12 cellular contexts compared by ENCODE assay signal in genomic region chrX:3143043-3143799, GRCh38.
DNase-seq lines count a peak whose midpoint lies in the region; ATAC-seq, FAIRE-seq and TF ChIP-seq lines count a peak whose summit lies in the region.
"Had no signal": no experiment of that assay in that cellular context is flagged by ENCODE, and none has a peak within 500 bp of the region (broad histone marks: within the 10 kb centered on the region; RNA-seq: fewer than 3 reads in every experiment).

No MANE protein-coding gene starts in this region.

- H3K27me3 Mint-ChIP-seq in CD4-positive, alpha-beta T cell: no peaks in the 10 kb centered on the region

- no peak overlapping the region for H3K4me3 ChIP-seq in NB4 (ENCODE audit: low read depth, low read length)
- H3K4me3 ChIP-seq in bronchial epithelial cell (ENCODE audit: low read depth, low read length): no peak overlapping the region
- H3K4me3 ChIP-seq in gastroesophageal sphincter: no peak overlapping the region
- H3K4me3 ChIP-seq: heart left ventricle had no signal

- peak overlapping the region; percentile 26 for H3K27ac ChIP-seq in CD4-positive, alpha-beta T cell (ENCODE audit: low read depth, low read length)
- no peak overlapping the region for H3K27ac ChIP-seq in gastroesophageal sphincter
- H3K27ac ChIP-seq: heart left ventricle had no signal

- peak; percentile 24 for ATAC-seq in CD4-positive, alpha-beta T cell (ENCODE audit: poor library complexity)
- ATAC-seq in GM19397 (IDR thresholded peaks at IDR 0.05; ENCODE audit: unreplicated experiment) (peak; percentile 66), gastroesophageal sphincter (no peak)
- ATAC-seq: heart left ventricle had no signal

- intact Hi-C loops in CD4-positive, alpha-beta T cell (cut with DNase I, micrococcal nuclease): no loop called here

- H3K9me3 Mint-ChIP-seq in CD4-positive, alpha-beta T cell: peaks cover 12% of the 10 kb centered on the region

- POLR2A ChIA-PET in CD4-positive, alpha-beta T cell (lab: Charles Lee): no interaction called here

- H3K27ac Mint-ChIP-seq in CD4-positive, alpha-beta T cell: peak overlapping the region; percentile 8

- no peaks in the 10 kb centered on the region for H3K9me3 ChIP-seq in CD4-positive, alpha-beta T cell (ENCODE audit: control insufficient read depth, low read length)
- H3K9me3 ChIP-seq in gastroesophageal sphincter: no peaks in the 10 kb centered on the region

- TF ChIP-seq CTCF in CD4-positive, alpha-beta T cell (IDR thresholded peaks at IDR 0.05): no peak
- TF ChIP-seq CTCF in NB4 (IDR thresholded peaks at IDR 0.05; ENCODE audit: low read depth, low read length) (no peak), bronchial epithelial cell (IDR thresholded peaks at IDR 0.05; ENCODE audit: insufficient read depth, low read length, severe bottlenecking) (no peak), gastroesophageal sphincter (IDR thresholded peaks at IDR 0.05) (no peak)

- WGBS in gastroesophageal sphincter (ENCODE audit: low coverage in 1 of 2), 2 donors: 55 to 61% methylated on average over 3 to 4 of the region's 4 CpGs

- H3K36me3 ChIP-seq in bronchial epithelial cell (ENCODE audit: control insufficient read depth, insufficient read depth, low read length) (no peaks in the 10 kb centered on the region), gastroesophageal sphincter (no peaks in the 10 kb centered on the region)
- H3K36me3 ChIP-seq: heart left ventricle had no signal

- H3K36me3 Mint-ChIP-seq in CD4-positive, alpha-beta T cell (ENCODE audit: low read depth): peaks cover 14% of the 10 kb centered on the region

- CTCF ChIA-PET in CD4-positive, alpha-beta T cell (lab: Charles Lee): no interaction called here

- H3K4me3 Mint-ChIP-seq in CD4-positive, alpha-beta T cell: peak overlapping the region; percentile 56

- H3K27me3 ChIP-seq in CD4-positive, alpha-beta T cell (ENCODE audit: control insufficient read depth, insufficient read depth, low read length): no peaks in the 10 kb centered on the region
- H3K27me3 ChIP-seq in bronchial epithelial cell (ENCODE audit: control insufficient read depth, insufficient read depth, low read length): no peaks in the 10 kb centered on the region
- no peaks in the 10 kb centered on the region for H3K27me3 ChIP-seq in gastroesophageal sphincter
- H3K27me3 ChIP-seq: heart left ventricle had no signal

- H3K4me1 Mint-ChIP-seq in CD4-positive, alpha-beta T cell (ENCODE audit: low read depth): peaks cover 15% of the 10 kb centered on the region

- no peak for TF ChIP-seq POLR2A in NB4 (IDR thresholded peaks at IDR 0.05; ENCODE audit: extremely low read depth, insufficient read length)
- no peak for TF ChIP-seq POLR2A in gastroesophageal sphincter (IDR thresholded peaks at IDR 0.05)

- FAIRE-seq in bronchial epithelial cell (lab: Jason Lieb, UNC): peak; percentile 88
- FAIRE-seq: G401.6 had no signal

- H3K4me1 ChIP-seq in gastroesophageal sphincter: no peaks in the 10 kb centered on the region
- H3K4me1 ChIP-seq: heart left ventricle had no signal

- TF ChIP-seq EP300 in gastroesophageal sphincter (IDR thresholded peaks at IDR 0.05): no peak

- no peak for DNase-seq in CD4-positive, alpha-beta T cell
- DNase-seq in NB4 (ENCODE audit: low read depth) (peak; percentile 8), bronchial epithelial cell (ENCODE audit: low read depth) (no peak), GM03348 (ENCODE audit: low spot score) (no peak), NCI-H2029 (lab: John Stamatoyannopoulos, UW) (no peak)
- DNase-seq in activated effector memory CD4-positive, alpha-beta T cell treated with Interleukin-2 at 50 U/mL for 16 hours: no peak
- DNase-seq: activated naive CD4-positive, alpha-beta T cell treated with Interleukin-2 at 50 U/mL for 16 hours; heart left ventricle; substantia nigra had no signal
